In the genomic region with DNA sequence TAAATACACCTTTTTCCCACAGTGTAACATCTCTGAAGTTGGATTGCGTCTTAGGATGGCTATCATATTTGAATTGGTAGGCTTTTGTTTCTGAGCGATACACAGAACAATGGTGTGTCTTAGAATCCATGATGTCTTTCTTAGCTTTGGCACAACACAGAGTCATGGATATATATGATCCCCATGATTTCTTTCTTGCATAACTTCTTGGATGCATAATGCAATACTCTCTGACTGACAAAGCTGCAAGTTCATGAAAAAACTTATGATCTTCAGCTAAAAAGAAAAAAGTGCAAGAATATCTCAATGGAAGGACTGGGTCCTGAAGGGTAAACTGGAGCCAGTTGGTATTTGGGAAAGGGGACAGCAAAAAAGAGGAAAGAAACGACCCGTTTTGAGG, we compare ENCODE assay signal across 14 cellular contexts. TPM values are rescaled to one million over a fixed set of nuclear protein-coding genes. Genes with fewer than 3 reads are reported as not detected.
DNase-seq lines count a peak whose midpoint lies in the region; ATAC-seq, FAIRE-seq and TF ChIP-seq lines count a peak whose summit lies in the region.
"Had no signal": no experiment of that assay in that cellular context is flagged by ENCODE, and none has a peak within 500 bp of the region (broad histone marks: within the 10 kb centered on the region; RNA-seq: fewer than 3 reads in every experiment).

No MANE protein-coding gene starts in this region.

- no peaks in the 10 kb centered on the region for H3K9me1 ChIP-seq in endothelial cell of umbilical vein (replicated peaks; ENCODE audit: control insufficient read depth, extremely low read depth, insufficient read depth, low read length)

- H2BK5ac ChIP-seq in trophoblast cell (ENCODE audit: low read depth, low read length, poor library complexity) = no peak overlapping the region

- CTCF ChIA-PET in endothelial cell of umbilical vein (lab: Charles Lee) = interaction anchor here (1.2 to 3.4 kb wide), 3 partner anchors 8 to 119 kb away, joined by 3 to 10 read pairs (median 3); no protein-coding TSS in a partner anchor

- H3K4me1 ChIP-seq in heart left ventricle (peaks cover 11 to 92% (median 50%) of the 10 kb centered on the region in 12 donors), endothelial cell of umbilical vein (ENCODE audit: control insufficient read depth, extremely low read depth, insufficient read depth, low read length) (peaks cover 81% of the 10 kb centered on the region), trophoblast cell (ENCODE audit: control insufficient read depth in 1 of 2, insufficient read depth in 2 of 2, low read length in 2 of 2) (peaks cover 35 to 40% of the 10 kb centered on the region in 2 experiments), BE2C (peaks cover 4% of the 10 kb centered on the region), tibial nerve (peaks cover 0 to 38% (median 11%) of the 10 kb centered on the region in 4 donors)

- H2BK120ac ChIP-seq in trophoblast cell (ENCODE audit: insufficient read depth, low read length, poor library complexity) = peak overlapping the region; percentile 75

- POLR2A ChIA-PET in endothelial cell of umbilical vein (lab: Charles Lee) = interaction anchor here (0.7 kb wide), 1 partner anchor 31 kb away, joined by 3 read pairs; no protein-coding TSS in a partner anchor

- H3K4me3 ChIP-seq in heart left ventricle (no peak overlapping the region), endothelial cell of umbilical vein (replicated peaks in 1 of 3; ENCODE audit: insufficient read depth in 1 of 3, low read depth in 1 of 3, low read length in 3 of 3) (no peak overlapping the region), trophoblast cell (ENCODE audit: low read depth, low read length) (no peak overlapping the region), BE2C (ENCODE audit: low read depth, low read length) (no peak overlapping the region), tibial nerve (no peak overlapping the region)

- H4K8ac ChIP-seq in trophoblast cell (ENCODE audit: low read depth, low read length) = no peak overlapping the region

- peaks cover 0 to 44% (median 9%) of the 10 kb centered on the region in 9 donors for H3K36me3 ChIP-seq in heart left ventricle
- H3K36me3 ChIP-seq in endothelial cell of umbilical vein (ENCODE audit: control insufficient read depth in 2 of 2, extremely low read depth in 1 of 2, insufficient read depth in 2 of 2, low read length in 2 of 2) = peaks cover 24 to 66% of the 10 kb centered on the region in 2 experiments
- no peaks in the 10 kb centered on the region for H3K36me3 ChIP-seq in trophoblast cell (ENCODE audit: control insufficient read depth in 1 of 2, insufficient read depth in 2 of 2, low read length in 2 of 2)
- H3K36me3 ChIP-seq in BE2C = no peaks in the 10 kb centered on the region
- H3K36me3 ChIP-seq in tibial nerve = no peaks in the 10 kb centered on the region

- H3K27ac ChIP-seq in heart left ventricle (peak overlapping the region in 7 of 12 donors; percentile 34 to 87 (median 72)), endothelial cell of umbilical vein (ENCODE audit: insufficient read depth, low read depth, low read length) (peak overlapping the region; percentile 80), trophoblast cell (ENCODE audit: low read depth, low read length) (no peak overlapping the region), tibial nerve (no peak overlapping the region)

- H3K79me2 ChIP-seq in endothelial cell of umbilical vein (ENCODE audit: control insufficient read depth, insufficient read depth, low read length) (peaks cover 34% of the 10 kb centered on the region), trophoblast cell (ENCODE audit: control insufficient read depth, insufficient read depth, low read length, poor library complexity) (peaks cover 4% of the 10 kb centered on the region)

- H2AFZ ChIP-seq in endothelial cell of umbilical vein (ENCODE audit: low read depth, low read length) (no peak overlapping the region), trophoblast cell (ENCODE audit: insufficient read depth, low read length, poor library complexity) (no peak overlapping the region)

- WGBS in heart left ventricle, 4 donors = 67 to 89% (median 75%) methylated on average over 4 of the region's 4 CpGs
- no CpG with 5 or more reads among the region's 4 CpGs for WGBS in trophoblast cell (ENCODE audit: extremely low coverage, insufficient coverage, insufficient read length)
- 78 to 79% methylated on average over 4 of the region's 4 CpGs for WGBS in tibial nerve, 2 donors

- no peak overlapping the region for H4K12ac ChIP-seq in trophoblast cell (ENCODE audit: low read depth, low read length)

- intact Hi-C loops in heart left ventricle (cut with DNase I) = loop anchor here in 7 of 10 donors (5.0 to 10.0 kb wide), 5 partner anchors 36 to 106 kb away; partner anchors contain the start of gene VWF (in 2 of the 7)
- intact Hi-C loops in Right ventricle myocardium superior (cut with DNase I) = no loop called here
- intact Hi-C loops in endothelial cell of umbilical vein (cut with micrococcal nuclease) = no loop called here

- ATAC-seq in heart left ventricle = no peak
- no peak for ATAC-seq in Right ventricle myocardium superior (ENCODE audit: poor library complexity)

- H2BK12ac ChIP-seq in trophoblast cell (ENCODE audit: low read length) = peak overlapping the region; percentile 58

- no peak overlapping the region for H3K18ac ChIP-seq in trophoblast cell (ENCODE audit: low read length)

- DNase-seq in heart left ventricle (no peak), Right ventricle myocardium superior (no peak), HCEC 1CT (peak; percentile 20), endothelial cell of umbilical vein (ENCODE audit: low read depth, low spot score) (no peak), trophoblast cell (no peak), SK-N-DZ (ENCODE audit: low spot score) (no peak), BE2C (no peak), tibial nerve (ENCODE audit: low spot score in 2 of 2) (no peak)
- DNase-seq: MM.1S, NCI-H187 treated with DMSO at 0.1 percent for 48 hours, NCI-H2171, NCI-H774 had no signal

- no peak overlapping the region for H2AK5ac ChIP-seq in trophoblast cell (ENCODE audit: low read length)

- H3K79me1 ChIP-seq in trophoblast cell (ENCODE audit: low read length) = peaks cover 62% of the 10 kb centered on the region

- H3K4me2 ChIP-seq in endothelial cell of umbilical vein (ENCODE audit: insufficient read depth, low read length) = no peak overlapping the region
- no peak overlapping the region for H3K4me2 ChIP-seq in trophoblast cell (ENCODE audit: low read length)

- BruUV-seq in endothelial cell of umbilical vein (replicated peaks; lab: Mats Ljungman, UMichigan) = no TSS peak

- no peak overlapping the region for H3K23ac ChIP-seq in trophoblast cell (ENCODE audit: low read length)

- H3K9ac ChIP-seq in endothelial cell of umbilical vein (replicated peaks; ENCODE audit: extremely low read depth, insufficient read depth, low read length) = no peak overlapping the region
- no peak overlapping the region for H3K9ac ChIP-seq in trophoblast cell (ENCODE audit: low read length)

- H3K14ac ChIP-seq in trophoblast cell (ENCODE audit: low read length) = no peak overlapping the region

- TF ChIP-seq CTCF in heart left ventricle (IDR thresholded peaks at IDR 0.05) (no peak), endothelial cell of umbilical vein (IDR thresholded peaks at IDR 0.05; ENCODE audit: extremely low read depth in 1 of 2, insufficient read depth in 1 of 2, low read depth in 1 of 2, low read length in 2 of 2) (no peak), BE2C (IDR thresholded peaks at IDR 0.05; ENCODE audit: low read depth, low read length) (no peak), tibial nerve (IDR thresholded peaks at IDR 0.05) (no peak)

- TF ChIP-seq POLR2A in heart left ventricle (IDR thresholded peaks at IDR 0.05) = no peak
- no peak for TF ChIP-seq POLR2A in endothelial cell of umbilical vein (IDR thresholded peaks at IDR 0.05; ENCODE audit: low read depth, low read length)
- no peak for TF ChIP-seq POLR2A in tibial nerve (IDR thresholded peaks at IDR 0.05)

- H3K27me3 ChIP-seq in heart left ventricle = peaks cover 0 to 11% (median 0%) of the 10 kb centered on the region in 9 donors
- H3K27me3 ChIP-seq in endothelial cell of umbilical vein (ENCODE audit: control insufficient read depth in 2 of 2, insufficient read depth in 2 of 2, low read length in 2 of 2) = no peaks in the 10 kb centered on the region
- H3K27me3 ChIP-seq in trophoblast cell (ENCODE audit: insufficient read depth, low read length) = no peaks in the 10 kb centered on the region
- no peaks in the 10 kb centered on the region for H3K27me3 ChIP-seq in BE2C
- no peaks in the 10 kb centered on the region for H3K27me3 ChIP-seq in tibial nerve

- H4K20me1 ChIP-seq in endothelial cell of umbilical vein (replicated peaks; ENCODE audit: control insufficient read depth, extremely low read depth, insufficient read depth, low read length) = no peaks in the 10 kb centered on the region

- H4K91ac ChIP-seq in trophoblast cell (ENCODE audit: low read depth, low read length) = peak overlapping the region; percentile 54

- no peak for TF ChIP-seq EP300 in tibial nerve (IDR thresholded peaks at IDR 0.05)

- FAIRE-seq in endothelial cell of umbilical vein (lab: Jason Lieb, UNC) = no peak
- FAIRE-seq: H1 had no signal

- dilution Hi-C loops in endothelial cell of umbilical vein (cut with MboI; ENCODE audit: extremely low pct_ligation_motif_present, low sequenced_read_pairs) = no loop called here

- H3K9me3 ChIP-seq in heart left ventricle (no peaks in the 10 kb centered on the region), endothelial cell of umbilical vein (replicated peaks; ENCODE audit: control insufficient read depth, insufficient read depth, low read length) (no peaks in the 10 kb centered on the region), trophoblast cell (ENCODE audit: insufficient read depth, low read depth, low read length) (no peaks in the 10 kb centered on the region), BE2C (no peaks in the 10 kb centered on the region), tibial nerve (no peaks in the 10 kb centered on the region)

- no peak overlapping the region for H3K4ac ChIP-seq in trophoblast cell (ENCODE audit: low read depth, low read length)

RNA-seq across cellular contexts. Expression of gene VWF, which starts 48.1 kb away (rescaled TPM):
- total RNA-seq in heart left ventricle (100 to 1,000 TPM; 187 to 503 (median 258) TPM), Right ventricle myocardium superior (238 TPM), endothelial cell of umbilical vein (1,882 and 2,328 TPM in 2 replicates), tibial nerve (100 to 1,000 TPM in 3 of 4 donors, 10 to 100 TPM in 1; 82.7 to 311 (median 214) TPM)
- polyA plus RNA-seq in heart left ventricle (100 to 1,000 TPM; 125 to 215 TPM), endothelial cell of umbilical vein (1,041 and 1,132 TPM in 2 replicates)
- 1,164 and 1,406 TPM in 2 replicates for polyA plus RNA-seq in endothelial cell of umbilical vein (2011; cell fraction: cytosol; rRNA removed)
- 1,241 and 1,484 TPM in 2 replicates for polyA plus RNA-seq in endothelial cell of umbilical vein (2011; cell fraction: nucleus; rRNA removed)
- 546 and 824 TPM in 2 replicates for polyA plus RNA-seq in endothelial cell of umbilical vein (2012)
- 2,231 and 2,679 TPM in 2 replicates for polyA minus RNA-seq in endothelial cell of umbilical vein
- polyA minus RNA-seq in endothelial cell of umbilical vein (2011; cell fraction: cytosol; rRNA and poly(A)+ RNA removed) = not detected
- 1,538 and 1,756 TPM in 2 replicates for polyA minus RNA-seq in endothelial cell of umbilical vein (2011; cell fraction: nucleus; rRNA and poly(A)+ RNA removed)
- 0.82 and 1.1 TPM in 2 replicates for polyA plus RNA-seq in trophoblast cell (2013)
- polyA plus RNA-seq in SK-N-DZ (2014; cell fraction: cytosol; rRNA removed) = 0.16 and 0.23 TPM in 2 replicates
- 0.31 and 0.36 TPM in 2 replicates for polyA plus RNA-seq in SK-N-DZ (2014; cell fraction: nucleus; rRNA removed)
- not detected for polyA plus RNA-seq in BE2C (2012; ENCODE audit: insufficient read depth, insufficient read length, low read depth)
- total RNA-seq: A673 had no signal

Comparison
In these comparisons a context has a peak if more than half of its experiments do, and no peak if none do; other contexts are left out.
1. intact Hi-C loops: an anchor here in heart left ventricle (5.0 to 10.0 kb wide); none called in Right ventricle myocardium superior and endothelial cell of umbilical vein.
2. H3K27ac ChIP-seq: peak in heart left ventricle (7 of 12) and endothelial cell of umbilical vein (single experiment); none in trophoblast cell (single experiment) and tibial nerve (0 of 4).